24 cellular contexts compared by ENCODE assay signal in genomic region chr17:72691601-72692000, GRCh38.
DNase-seq lines count a peak whose midpoint lies in the region; FAIRE-seq and TF ChIP-seq lines count a peak whose summit lies in the region.
"Had no signal": no experiment of that assay in that cellular context is flagged by ENCODE, and none has a peak within 500 bp of the region (broad histone marks: within the 10 kb centered on the region; RNA-seq: fewer than 3 reads in every experiment).

No MANE protein-coding gene starts in this region.

- no peaks in the 10 kb centered on the region for H3K79me2 ChIP-seq in keratinocyte (ENCODE audit: control insufficient read depth, insufficient read depth, low read length)

- dilution Hi-C loops in keratinocyte (cut with MboI; ENCODE audit: extremely low pct_ligation_motif_present, low sequenced_read_pairs) = no loop called here

- in situ Hi-C loops in astrocyte of the spinal cord (cut with HindIII; ENCODE audit: low sequenced_read_pairs) = no loop called here

- H3K36me3 ChIP-seq in keratinocyte (ENCODE audit: control insufficient read depth in 2 of 2, extremely low read depth in 1 of 2, insufficient read depth in 2 of 2, low read length in 2 of 2) = no peaks in the 10 kb centered on the region
- H3K36me3 ChIP-seq: cardiac muscle cell, esophagus muscularis mucosa, lower lobe of right lung had no signal

- no peak overlapping the region for H3K4me3 ChIP-seq in AG10803 (ENCODE audit: low read length)
- no peak overlapping the region for H3K4me3 ChIP-seq in astrocyte of the spinal cord (ENCODE audit: low read depth, low read length)
- no peak overlapping the region for H3K4me3 ChIP-seq in keratinocyte (ENCODE audit: control insufficient read depth in 2 of 3, extremely low read depth in 1 of 3, insufficient read depth in 2 of 3, low read depth in 1 of 3, low read length in 3 of 3)
- H3K4me3 ChIP-seq: cardiac muscle cell, esophagus muscularis mucosa, lower lobe of right lung, stomach had no signal

- H3K27me3 ChIP-seq in keratinocyte (ENCODE audit: control insufficient read depth, extremely low read depth, insufficient read depth, low read length) = no peaks in the 10 kb centered on the region
- H3K27me3 ChIP-seq: cardiac muscle cell, esophagus muscularis mucosa, stomach had no signal

- FAIRE-seq in keratinocyte (lab: Jason Lieb, UNC) = peak; percentile 53
- FAIRE-seq: H1, islet of Langerhans had no signal

- H3K4me2 ChIP-seq in keratinocyte (ENCODE audit: control insufficient read depth, extremely low read depth, insufficient read depth, low read depth, low read length) = no peak overlapping the region

- no peaks in the 10 kb centered on the region for H4K20me1 ChIP-seq in keratinocyte (ENCODE audit: control insufficient read depth, extremely low read depth, insufficient read depth, low read length)

- H3K9me3 ChIP-seq in keratinocyte (ENCODE audit: control insufficient read depth, low read depth, low read length) = no peaks in the 10 kb centered on the region
- H3K9me3 ChIP-seq: esophagus muscularis mucosa, lower lobe of right lung, stomach had no signal

- no peak overlapping the region for H2AFZ ChIP-seq in keratinocyte (ENCODE audit: control insufficient read depth, low read length)

- DNase-seq in AG10803 (ENCODE audit: low read depth) (peak; percentile 75), HS-5 (ENCODE audit: low read depth) (peak; percentile 64), astrocyte of the spinal cord (ENCODE audit: low read depth, low spot score) (peak; percentile 84), keratinocyte (ENCODE audit: low read depth, low spot score) (no peak), NCI-H82 (lab: John Stamatoyannopoulos, UW) (no peak), HT-29 (ENCODE audit: low spot score) (no peak), mucosa of gallbladder (ENCODE audit: low spot score) (no peak), RPMI8226 (no peak)
- DNase-seq: activated CD4-positive, alpha-beta T cell treated with anti-CD3 and anti-CD28 coated beads, Interleukin-2, amount 50 U/mL, for 4 hours; activated naive CD4-positive, alpha-beta T cell treated with anti-CD3 and anti-CD28 coated beads for 36 hours; C1 segment of cervical spinal cord; DMS 273 treated with DMSO at 0.1 percent for 48 hours; KBM-7; lower lobe of right lung; NCI-H1048; NCI-H2081 treated with DMSO at 0.1 percent for 48 hours; right cardiac atrium; stimulated activated CD4-positive, alpha-beta T cell treated with anti-CD3 and anti-CD28 coated beads, Interleukin-1b, Interleukin-23, amount 100 ng/mL, for 48 hours; stomach; T-cell had no signal

- H3K4me1 ChIP-seq in keratinocyte (ENCODE audit: control insufficient read depth, extremely low read depth, insufficient read depth, low read length) = peaks cover 30% of the 10 kb centered on the region
- H3K4me1 ChIP-seq: esophagus muscularis mucosa, lower lobe of right lung, stomach had no signal

- H3K9ac ChIP-seq in keratinocyte (ENCODE audit: control insufficient read depth, extremely low read depth, insufficient read depth, low read length) = no peak overlapping the region

- no peak overlapping the region for H3K27ac ChIP-seq in keratinocyte (ENCODE audit: control insufficient read depth, insufficient read depth, low read length)
- H3K27ac ChIP-seq: cardiac muscle cell, esophagus muscularis mucosa, lower lobe of right lung, stomach had no signal

- peaks cover 3% of the 10 kb centered on the region for H3K9me1 ChIP-seq in keratinocyte (ENCODE audit: control insufficient read depth, extremely low read depth, insufficient read depth, low read length)

- TF ChIP-seq CTCF in AG10803 (conservative IDR thresholded peaks at IDR 0.05; ENCODE audit: low read length) (no peak), astrocyte of the spinal cord (IDR thresholded peaks at IDR 0.05; ENCODE audit: low read depth, low read length) (no peak), keratinocyte (optimal IDR thresholded peaks at IDR 0.05 in 1 of 3, IDR thresholded peaks at IDR 0.05 in 1 of 3, conservative IDR thresholded peaks at IDR 0.05 in 1 of 3; ENCODE audit: extremely low read depth in 1 of 3, insufficient read depth in 2 of 3, low read length in 3 of 3) (no peak)

Comparison
In these comparisons a context has a peak if more than half of its experiments do, and no peak if none do; other contexts are left out.
1. DNase-seq: peak in AG10803 (single experiment), HS-5 (single experiment) and astrocyte of the spinal cord (single experiment); none in keratinocyte (single experiment), NCI-H82 (single experiment), HT-29 (single experiment), mucosa of gallbladder (single experiment) and RPMI8226 (single experiment).